23 cellular contexts compared by ENCODE assay signal in the genomic region with DNA sequence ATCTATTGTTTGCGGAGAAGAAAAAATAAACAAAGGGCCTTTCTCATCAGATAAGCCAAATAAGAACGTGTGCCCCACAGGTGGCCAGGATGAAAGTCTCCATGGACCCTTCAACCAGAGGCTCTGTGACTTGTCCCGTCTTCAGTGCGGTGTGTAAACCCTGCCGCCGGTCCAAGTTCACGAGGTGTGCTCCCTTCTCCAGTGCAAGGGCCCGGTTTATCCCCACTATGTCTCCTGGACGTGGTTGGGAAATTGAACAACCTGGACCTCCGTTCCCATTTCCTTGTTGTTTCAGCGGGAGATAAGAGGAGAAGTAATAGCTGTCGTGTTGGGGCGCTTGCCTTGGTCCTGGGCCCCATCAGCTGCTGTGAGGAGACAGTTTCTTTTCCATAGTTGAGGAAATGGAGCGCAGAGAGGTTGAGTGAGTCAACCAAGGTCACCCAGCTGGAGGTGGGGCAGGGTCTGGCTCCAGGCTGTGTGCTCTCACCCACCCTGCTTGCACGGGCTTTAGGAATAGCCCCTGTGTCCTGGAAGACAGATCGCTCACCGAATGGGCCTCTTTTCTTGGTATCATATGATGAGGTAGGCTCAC.
DNase-seq lines count a peak whose midpoint lies in the region; ATAC-seq and TF ChIP-seq lines count a peak whose summit lies in the region.
"Had no signal": no experiment of that assay in that cellular context is flagged by ENCODE, and none has a peak within 500 bp of the region (broad histone marks: within the 10 kb centered on the region; RNA-seq: fewer than 3 reads in every experiment).

No MANE protein-coding gene starts in this region.

- CTCF ChIA-PET in A673 (lab: Charles Lee), result no interaction called here

- peak; percentile 2 for DNase-seq in activated gamma-delta T cell treated with Interleukin-2 at 50 U/mL for 16 hours
- DNase-seq in activated gamma-delta T cell (lab: John Stamatoyannopoulos, UW), result no peak
- peak in 6 of 10 donors; percentile 2 to 32 (median 16) for DNase-seq in dorsolateral prefrontal cortex
- DNase-seq in omental fat pad (ENCODE audit: low spot score), result peak; percentile 15
- peak; percentile 51 for DNase-seq in type B pancreatic cell (ENCODE audit: extremely low spot score, unreplicated experiment)
- no peak for DNase-seq in A673 (ENCODE audit: low spot score)
- no peak for DNase-seq in CD14-positive monocyte (ENCODE audit: low spot score)
- DNase-seq in activated T-cell treated with anti-CD3 and anti-CD28 coated beads, Interleukin-2, amount 50 U/mL, for 48 hours, result no peak
- DNase-seq: activated CD4-positive, alpha-beta T cell treated with anti-CD3 and anti-CD28 coated beads, Interleukin-2, amount 10 ng/mL, durations not matched to agents 24 days and 14 days; activated naive CD8-positive, alpha-beta T cell treated with anti-CD3 and anti-CD28 coated beads, Interleukin-2, amount 50 U/mL, for 24 hours; BE2C; COR-L47; GDM1; KG1; NCI-H510A had no signal

- H3K36me3 Mint-ChIP-seq in type B pancreatic cell (no peaks in the 10 kb centered on the region), CD14-positive monocyte (no peaks in the 10 kb centered on the region)

- BruUV-seq in A673 (replicated peaks; lab: Mats Ljungman, UMichigan), result no TSS peak

- TF ChIP-seq CTCF in dorsolateral prefrontal cortex (IDR thresholded peaks at IDR 0.05 in 54 of 56, conservative IDR thresholded peaks at IDR 0.05 in 2 of 56; ENCODE audit: low read depth in 1 of 56, partially characterized antibody in 56 of 56) (no peak), omental fat pad (IDR thresholded peaks at IDR 0.05) (no peak), type B pancreatic cell (conservative IDR thresholded peaks at IDR 0.05) (no peak), A673 (conservative IDR thresholded peaks at IDR 0.05; ENCODE audit: low read depth, low read length) (no peak), CD14-positive monocyte (IDR thresholded peaks at IDR 0.05) (no peak)

- H3K4me3 Mint-ChIP-seq in type B pancreatic cell (no peak overlapping the region), CD14-positive monocyte (no peak overlapping the region)
- H3K4me3 Mint-ChIP-seq: activated CD4-positive, alpha-beta T cell treated with anti-CD3 and anti-CD28 coated beads, Interleukin-2, amount 10 ng/mL, durations not matched to agents 24 days and 14 days; activated naive CD8-positive, alpha-beta T cell treated with anti-CD3 and anti-CD28 coated beads, Interleukin-2, amount 50 U/mL, for 24 hours; activated T-helper 17 cell treated with anti-CD3 and anti-CD28 coated beads, Interleukin-2, amount 50 U/mL, for 72 hours; nephron had no signal

- peaks cover 20% of the 10 kb centered on the region for H3K4me1 ChIP-seq in A673 (ENCODE audit: insufficient read depth, low read length, poor library complexity, severe bottlenecking)
- H3K4me1 ChIP-seq: body of pancreas, gastroesophageal sphincter, prostate gland had no signal

- peak overlapping the region in 1 of 59 donors; percentile 51 for H3K27ac ChIP-seq in dorsolateral prefrontal cortex
- H3K27ac ChIP-seq in A673 (ENCODE audit: low read depth, low read length, poor library complexity, severe bottlenecking), result no peak overlapping the region
- H3K27ac ChIP-seq: body of pancreas, gastroesophageal sphincter, prostate gland, VCaP had no signal

- H3K4me1 Mint-ChIP-seq in type B pancreatic cell (ENCODE audit: unreplicated experiment), result peaks cover 17% of the 10 kb centered on the region
- H3K4me1 Mint-ChIP-seq in CD14-positive monocyte, result no peaks in the 10 kb centered on the region
- H3K4me1 Mint-ChIP-seq: activated CD4-positive, alpha-beta T cell treated with anti-CD3 and anti-CD28 coated beads, Interleukin-2, amount 10 ng/mL, durations not matched to agents 24 days and 14 days; activated naive CD8-positive, alpha-beta T cell treated with anti-CD3 and anti-CD28 coated beads, Interleukin-2, amount 50 U/mL, for 24 hours; activated T-helper 17 cell treated with anti-CD3 and anti-CD28 coated beads, Interleukin-2, amount 50 U/mL, for 72 hours had no signal

- H3K4me3 ChIP-seq in dorsolateral prefrontal cortex, result no peak overlapping the region
- no peak overlapping the region for H3K4me3 ChIP-seq in A673 (ENCODE audit: low read depth, low read length, poor library complexity, severe bottlenecking)
- H3K4me3 ChIP-seq: body of pancreas, gastroesophageal sphincter, mucosa of descending colon, prostate gland had no signal

- ATAC-seq in omental fat pad (ENCODE audit: low FRiP score), result no peak
- ATAC-seq: activated naive CD8-positive, alpha-beta T cell treated with anti-CD3 and anti-CD28 coated beads, Interleukin-2, amount 50 U/mL, for 24 hours; activated T-helper 17 cell treated with anti-CD3 and anti-CD28 coated beads, Interleukin-2, amount 50 U/mL, for 72 hours; body of pancreas; gastroesophageal sphincter; mucosa of descending colon; SK-N-SH treated with all-trans-retinoic acid at 6 μM for 48 hours had no signal

- no peaks in the 10 kb centered on the region for H3K36me3 ChIP-seq in A673 (ENCODE audit: insufficient read depth, low read length, poor library complexity, severe bottlenecking)
- H3K36me3 ChIP-seq: gastroesophageal sphincter, prostate gland had no signal

- H3K27me3 Mint-ChIP-seq in type B pancreatic cell (peaks cover 9% of the 10 kb centered on the region), CD14-positive monocyte (ENCODE audit: low read depth in 3 of 3) (peaks cover 10 to 11% (median 11%) of the 10 kb centered on the region in 3 donors)

- H3K27me3 ChIP-seq in dorsolateral prefrontal cortex (peaks cover 0 to 20% (median 0%) of the 10 kb centered on the region in 45 donors), A673 (replicated peaks; ENCODE audit: insufficient read depth, low read depth, low read length, poor library complexity) (no peaks in the 10 kb centered on the region)
- H3K27me3 ChIP-seq: BE2C, body of pancreas had no signal

- POLR2A ChIA-PET in A673 (lab: Charles Lee; ENCODE audit: low non-redundant PET), result interaction anchor here (0.9 kb wide), 1 partner anchor 208 kb away, joined by 3 read pairs; no protein-coding TSS in a partner anchor

- no peak overlapping the region for H3K27ac Mint-ChIP-seq in type B pancreatic cell
- H3K27ac Mint-ChIP-seq in CD14-positive monocyte, result no peak overlapping the region
- H3K27ac Mint-ChIP-seq: activated CD4-positive, alpha-beta T cell treated with anti-CD3 and anti-CD28 coated beads, Interleukin-2, amount 10 ng/mL, durations not matched to agents 24 days and 14 days; activated naive CD8-positive, alpha-beta T cell treated with anti-CD3 and anti-CD28 coated beads, Interleukin-2, amount 50 U/mL, for 24 hours; activated T-helper 17 cell treated with anti-CD3 and anti-CD28 coated beads, Interleukin-2, amount 50 U/mL, for 72 hours; nephron had no signal

- intact Hi-C loops in dorsolateral prefrontal cortex (cut with DNase I) (no loop called here), A673 (cut with micrococcal nuclease; ENCODE audit: unreplicated experiment) (no loop called here), CD14-positive monocyte (cut with micrococcal nuclease) (no loop called here)

- H3K9me3 Mint-ChIP-seq in type B pancreatic cell, result no peaks in the 10 kb centered on the region
- peaks cover 0 to 4% (median 0%) of the 10 kb centered on the region in 7 donors for H3K9me3 Mint-ChIP-seq in CD14-positive monocyte
- H3K9me3 Mint-ChIP-seq: activated CD4-positive, alpha-beta T cell treated with anti-CD3 and anti-CD28 coated beads, Interleukin-2, amount 10 ng/mL, durations not matched to agents 24 days and 14 days; activated naive CD8-positive, alpha-beta T cell treated with anti-CD3 and anti-CD28 coated beads, Interleukin-2, amount 50 U/mL, for 24 hours; activated T-helper 17 cell treated with anti-CD3 and anti-CD28 coated beads, Interleukin-2, amount 50 U/mL, for 72 hours had no signal

- no peaks in the 10 kb centered on the region for H3K9me3 ChIP-seq in A673 (ENCODE audit: low read depth, low read length, poor library complexity, severe bottlenecking)
- H3K9me3 ChIP-seq: BE2C, body of pancreas, gastroesophageal sphincter, mucosa of descending colon, prostate gland had no signal

Comparison
In these comparisons a context has a peak if more than half of its experiments do, and no peak if none do; other contexts are left out.
1. DNase-seq: peak in activated gamma-delta T cell treated with Interleukin-2 at 50 U/mL for 16 hours (single experiment), dorsolateral prefrontal cortex (6 of 10), omental fat pad (single experiment) and type B pancreatic cell (single experiment); none in activated gamma-delta T cell (single experiment), A673 (single experiment), CD14-positive monocyte (single experiment) and activated T-cell treated with anti-CD3 and anti-CD28 coated beads, Interleukin-2, amount 50 U/mL, for 48 hours (0 of 2).